In genomic region chrX:44157293-44157692, GRCh38 we compare ENCODE assay signal across 18 cellular contexts.
A peak's percentile ranks its signal among the peaks of the same experiment; 100 is the strongest.
DNase-seq lines count a peak whose midpoint lies in the region; ATAC-seq, FAIRE-seq and TF ChIP-seq lines count a peak whose summit lies in the region.
"Had no signal": no experiment of that assay in that cellular context is flagged by ENCODE, and none has a peak within 500 bp of the region (broad histone marks: within the 10 kb centered on the region; RNA-seq: fewer than 3 reads in every experiment).

No MANE protein-coding gene starts in this region.

- H2AFZ ChIP-seq in mesenchymal stem cell (ENCODE audit: low read depth, low read length) (no peak overlapping the region), HepG2 (ENCODE audit: low read length) (no peak overlapping the region)

- intact Hi-C loops in tibial artery (cut with DNase I; ENCODE audit: low total_unique reads): no loop called here
- intact Hi-C loops in HepG2 (cut with micrococcal nuclease; ENCODE audit: unreplicated experiment): no loop called here

- H2BK15ac ChIP-seq in mesenchymal stem cell (ENCODE audit: low read depth, poor library complexity, severe bottlenecking): no peak overlapping the region

- BruUV-seq in HepG2 (replicated peaks; lab: Mats Ljungman, UMichigan): no TSS peak

- no peak overlapping the region for H3K4me3 Mint-ChIP-seq in nephron progenitor cell
- H3K4me3 Mint-ChIP-seq: CD8-positive, alpha-beta T cell had no signal

- no peak overlapping the region for H3K4me3 ChIP-seq in adipocyte (ENCODE audit: low read length)
- peak overlapping the region in 1 of 2 experiments; percentile 43 for H3K4me3 ChIP-seq in mesenchymal stem cell (ENCODE audit: insufficient read depth in 1 of 2, low read depth in 1 of 2, low read length in 2 of 2)
- no peak overlapping the region for H3K4me3 ChIP-seq in tibial artery
- no peak overlapping the region for H3K4me3 ChIP-seq in HepG2 (replicated peaks in 1 of 3; ENCODE audit: insufficient read depth in 1 of 3, low read depth in 2 of 3, low read length in 3 of 3)
- H3K4me3 ChIP-seq: A549 had no signal

- in situ Hi-C loops in HepG2 (cut with HindIII; ENCODE audit: extremely low pct_ligation_motif_present, low pct_unique_long_range_greater_than_20kb): loop anchor here (10.0 kb wide), 1 partner anchor 112 kb away; no protein-coding TSS in a partner anchor

- no peak overlapping the region for H2AK5ac ChIP-seq in mesenchymal stem cell (ENCODE audit: low read length, severe bottlenecking)

- no peak overlapping the region for H3K23ac ChIP-seq in mesenchymal stem cell (ENCODE audit: low read length in 2 of 2)

- H3K4me1 ChIP-seq in adipocyte (ENCODE audit: control insufficient read depth, insufficient read depth, low read length) (peaks cover 17% of the 10 kb centered on the region), mesenchymal stem cell (ENCODE audit: control insufficient read depth, insufficient read depth, low read depth, low read length) (no peaks in the 10 kb centered on the region), tibial artery (no peaks in the 10 kb centered on the region), HepG2 (ENCODE audit: insufficient read depth, low read length) (no peaks in the 10 kb centered on the region)
- H3K4me1 ChIP-seq: A549 had no signal

- H4K20me1 ChIP-seq in HepG2 (ENCODE audit: insufficient read depth, low read length): no peaks in the 10 kb centered on the region

- H3K9ac ChIP-seq in adipocyte (ENCODE audit: low read length) (peak overlapping the region; percentile 48), mesenchymal stem cell (ENCODE audit: low read length) (peak overlapping the region; percentile 54), HepG2 (ENCODE audit: insufficient read depth, low read depth, low read length) (no peak overlapping the region)

- H2BK5ac ChIP-seq in mesenchymal stem cell (ENCODE audit: low read depth, low read length, poor library complexity, severe bottlenecking): no peak overlapping the region

- no peaks in the 10 kb centered on the region for H3K79me2 ChIP-seq in HepG2 (ENCODE audit: insufficient read depth, low read length)

- H4K91ac ChIP-seq in mesenchymal stem cell (ENCODE audit: low read length): no peak overlapping the region

- H3K79me1 ChIP-seq in mesenchymal stem cell (replicated peaks; ENCODE audit: low read length, poor library complexity, severe bottlenecking): no peaks in the 10 kb centered on the region

- H3K18ac ChIP-seq in mesenchymal stem cell (ENCODE audit: low read depth in 1 of 2, low read length in 2 of 2): no peak overlapping the region

- H3K9me3 ChIP-seq in adipocyte (ENCODE audit: control insufficient read depth, low read length): no peaks in the 10 kb centered on the region
- H3K9me3 ChIP-seq in mesenchymal stem cell (ENCODE audit: control insufficient read depth, low read length): no peaks in the 10 kb centered on the region
- H3K9me3 ChIP-seq in tibial artery: no peaks in the 10 kb centered on the region
- H3K9me3 ChIP-seq in HepG2 (ENCODE audit: low read length): no peaks in the 10 kb centered on the region
- H3K9me3 ChIP-seq: A549, BE2C had no signal

- H3K27me3 ChIP-seq in adipocyte (replicated peaks; ENCODE audit: control insufficient read depth, insufficient read depth, low read length): peaks cover 6% of the 10 kb centered on the region
- peaks cover 0 to 3% of the 10 kb centered on the region in 2 experiments for H3K27me3 ChIP-seq in mesenchymal stem cell (ENCODE audit: control insufficient read depth in 1 of 2, insufficient read depth in 1 of 2, low read length in 2 of 2)
- H3K27me3 ChIP-seq in tibial artery: no peaks in the 10 kb centered on the region
- H3K27me3 ChIP-seq in HepG2 (ENCODE audit: control insufficient read depth in 1 of 2, insufficient read depth in 2 of 2, low read length in 2 of 2): no peaks in the 10 kb centered on the region; a peak in 1 of 5 replicates
- H3K27me3 ChIP-seq: BE2C had no signal

- H4K8ac ChIP-seq in mesenchymal stem cell (ENCODE audit: low read length): no peak overlapping the region

- H3K4me2 ChIP-seq in mesenchymal stem cell (ENCODE audit: low read length, poor library complexity, severe bottlenecking) (no peak overlapping the region), HepG2 (ENCODE audit: low read depth, low read length) (no peak overlapping the region)
- H3K4me2 ChIP-seq: A549 had no signal

- TF ChIP-seq CTCF in tibial artery (IDR thresholded peaks at IDR 0.05) (no peak), HepG2 (CRISPR knock-in tag; IDR thresholded peaks at IDR 0.05) (no peak), nephron progenitor cell (IDR thresholded peaks at IDR 0.05) (no peak)

- H3K27ac Mint-ChIP-seq in nephron progenitor cell: no peak overlapping the region
- H3K27ac Mint-ChIP-seq: CD8-positive, alpha-beta T cell had no signal

- H2BK120ac ChIP-seq in mesenchymal stem cell (ENCODE audit: low read depth, low read length): no peak overlapping the region

- TF ChIP-seq RAD21 in HepG2 (CRISPR knock-in tag; IDR thresholded peaks at IDR 0.05): no peak

- no peak overlapping the region for H3K4ac ChIP-seq in mesenchymal stem cell (ENCODE audit: low read depth in 1 of 2, low read length in 2 of 2)

- H3K27ac ChIP-seq in mesenchymal stem cell (ENCODE audit: low read length, poor library complexity, severe bottlenecking) (no peak overlapping the region), tibial artery (no peak overlapping the region), HepG2 (ENCODE audit: extremely low read length, insufficient read depth, low read length) (no peak overlapping the region)
- H3K27ac ChIP-seq: A549, C4-2B had no signal

- no peak for FAIRE-seq in HepG2 (lab: Jason Lieb, UNC)
- FAIRE-seq: D721Med, GM12892 had no signal

- no peaks in the 10 kb centered on the region for H3K4me1 Mint-ChIP-seq in nephron progenitor cell

- ATAC-seq in HepG2: no peak
- ATAC-seq in HG03521 (IDR thresholded peaks at IDR 0.05; ENCODE audit: unreplicated experiment): no peak
- ATAC-seq: A549; CD8-positive, alpha-beta T cell; HCT116 had no signal

- TF ChIP-seq POLR2A in HepG2 (IDR thresholded peaks at IDR 0.05; ENCODE audit: insufficient read depth in 1 of 2, low read depth in 2 of 2, low read length in 2 of 2): no peak

- CTCF ChIA-PET in HepG2 (lab: Yijun Ruan, JAX; ENCODE audit: low intra/inter-chr PET ratio, low total read pairs): no interaction called here

- POLR2A ChIA-PET in HepG2 (lab: Yijun Ruan, JAX): no interaction called here

- peaks cover 2% of the 10 kb centered on the region for H3K27me3 Mint-ChIP-seq in nephron progenitor cell (ENCODE audit: low read depth, poor library complexity)

- no peak overlapping the region for H3K14ac ChIP-seq in mesenchymal stem cell (ENCODE audit: low read length in 2 of 2)

- H3K36me3 ChIP-seq in adipocyte (ENCODE audit: control insufficient read depth, insufficient read depth, low read length, severe bottlenecking) (no peaks in the 10 kb centered on the region), mesenchymal stem cell (ENCODE audit: control insufficient read depth in 1 of 2, insufficient read depth in 2 of 2, low read depth in 1 of 2, low read length in 2 of 2) (no peaks in the 10 kb centered on the region), tibial artery (no peaks in the 10 kb centered on the region), HepG2 (replicated peaks in 1 of 2; ENCODE audit: control insufficient read depth in 1 of 2, insufficient read depth in 2 of 2, low read length in 2 of 2) (no peaks in the 10 kb centered on the region)
- H3K36me3 ChIP-seq: BE2C had no signal

- DNase-seq in adipocyte (ENCODE audit: low read depth) (peak; percentile 0), mesenchymal stem cell (no peak), tibial artery (peak; percentile 21 to 55), HepG2 (ENCODE audit: low spot score) (no peak), nephron progenitor cell (no peak)
- DNase-seq: CD8-positive, alpha-beta T cell; COR-L47; DMS153; DMS79 treated with DMSO at 0.1 percent for 48 hours; GDM1; IMR-90 had no signal

- H3K36me3 Mint-ChIP-seq in nephron progenitor cell (ENCODE audit: low read depth): no peaks in the 10 kb centered on the region
- H3K36me3 Mint-ChIP-seq: CD8-positive, alpha-beta T cell had no signal

- H2BK12ac ChIP-seq in mesenchymal stem cell (ENCODE audit: low read length in 2 of 2): no peak overlapping the region

- TF ChIP-seq EP300 in HepG2 (IDR thresholded peaks at IDR 0.05; ENCODE audit: low read depth in 2 of 2, low read length in 2 of 2) (no peak), HepG2 (CRISPR knock-in tag; IDR thresholded peaks at IDR 0.05; ENCODE audit: borderline replicate concordance) (no peak)

- H3K9me3 Mint-ChIP-seq in nephron progenitor cell: peaks cover 43% of the 10 kb centered on the region
- H3K9me3 Mint-ChIP-seq: CD8-positive, alpha-beta T cell had no signal

TF ChIP-seq in HepG2, 621 proteins besides CTCF, POLR2A, EP300 and RAD21 (continues in another document):
- TF ChIP-seq MEIS2 (CRISPR knock-in tag; IDR thresholded peaks at IDR 0.05): no peak

Comparison
In these comparisons a context has a peak if more than half of its experiments do, and no peak if none do; other contexts are left out.
1. DNase-seq: peak in adipocyte (single experiment) and tibial artery (2 of 2); none in mesenchymal stem cell (single experiment), HepG2 (single experiment) and nephron progenitor cell (single experiment).